In genomic region chr19:32018014-32018413, GRCh38 we compare ENCODE assay signal across 17 cellular contexts.
A peak's percentile ranks its signal among the peaks of the same experiment; 100 is the strongest.
DNase-seq lines count a peak whose midpoint lies in the region; ATAC-seq and TF ChIP-seq lines count a peak whose summit lies in the region.
"Had no signal": no experiment of that assay in that cellular context is flagged by ENCODE, and none has a peak within 500 bp of the region (broad histone marks: within the 10 kb centered on the region; RNA-seq: fewer than 3 reads in every experiment).

No MANE protein-coding gene starts in this region.

- no peak for TF ChIP-seq POLR2A in adrenal gland (IDR thresholded peaks at IDR 0.05)
- TF ChIP-seq POLR2A in suprapubic skin (IDR thresholded peaks at IDR 0.05) = no peak

- TF ChIP-seq EP300 in suprapubic skin (IDR thresholded peaks at IDR 0.05) = no peak

- POLR2A ChIA-PET in naive thymus-derived CD4-positive, alpha-beta T cell (lab: Charles Lee) = no interaction called here

- intact Hi-C loops in adrenal gland (cut with DNase I) = no loop called here
- intact Hi-C loops in naive thymus-derived CD4-positive, alpha-beta T cell (cut with micrococcal nuclease) = no loop called here

- H3K27ac ChIP-seq in adrenal gland (peak overlapping the region in 3 of 5 donors; percentile 46 to 82 (median 48)), suprapubic skin (peak overlapping the region; percentile 5)
- H3K27ac ChIP-seq in naive thymus-derived CD4-positive, alpha-beta T cell (ENCODE audit: low read depth, low read length) = no peak overlapping the region
- H3K27ac ChIP-seq: colonic mucosa, psoas muscle had no signal

- no peak overlapping the region for H3K4me3 Mint-ChIP-seq in naive thymus-derived CD4-positive, alpha-beta T cell
- H3K4me3 Mint-ChIP-seq: HFFc6 had no signal

- H3K27ac Mint-ChIP-seq in naive thymus-derived CD4-positive, alpha-beta T cell = no peak overlapping the region
- H3K27ac Mint-ChIP-seq: HFFc6 had no signal

- peaks cover 0 to 5% (median 0%) of the 10 kb centered on the region in 5 donors for H3K27me3 Mint-ChIP-seq in naive thymus-derived CD4-positive, alpha-beta T cell

- H3K36me3 ChIP-seq in adrenal gland (replicated peaks in 1 of 2) (no peaks in the 10 kb centered on the region), suprapubic skin (no peaks in the 10 kb centered on the region)
- H3K36me3 ChIP-seq in naive thymus-derived CD4-positive, alpha-beta T cell (ENCODE audit: control insufficient read depth in 2 of 3, insufficient read depth in 3 of 3, low read length in 3 of 3) = no peaks in the 10 kb centered on the region
- H3K36me3 ChIP-seq: colonic mucosa had no signal

- TF ChIP-seq CTCF in adrenal gland (IDR thresholded peaks at IDR 0.05) = no peak
- TF ChIP-seq CTCF in suprapubic skin (IDR thresholded peaks at IDR 0.05) = no peak

- H3K27me3 ChIP-seq in adrenal gland = no peaks in the 10 kb centered on the region
- H3K27me3 ChIP-seq in suprapubic skin = peaks cover 3% of the 10 kb centered on the region
- no peaks in the 10 kb centered on the region for H3K27me3 ChIP-seq in naive thymus-derived CD4-positive, alpha-beta T cell (ENCODE audit: control insufficient read depth in 2 of 2, insufficient read depth in 2 of 2, low read length in 2 of 2)
- H3K27me3 ChIP-seq: colonic mucosa had no signal

- no peak overlapping the region for H3K4me3 ChIP-seq in adrenal gland
- no peak overlapping the region for H3K4me3 ChIP-seq in suprapubic skin
- no peak overlapping the region for H3K4me3 ChIP-seq in naive thymus-derived CD4-positive, alpha-beta T cell (ENCODE audit: low read length)
- H3K4me3 ChIP-seq: colonic mucosa, mucosa of descending colon, psoas muscle had no signal

- 14 to 31% (median 17%) methylated on average over 6 of the region's 6 CpGs for WGBS in adrenal gland, 4 donors
- 24% methylated on average over 6 of the region's 6 CpGs for WGBS in suprapubic skin

- ATAC-seq in HG03139 (IDR thresholded peaks at IDR 0.05; ENCODE audit: unreplicated experiment) = no peak
- no peak for ATAC-seq in naive thymus-derived CD4-positive, alpha-beta T cell
- ATAC-seq: mucosa of descending colon had no signal

- DNase-seq in H4 (ENCODE audit: low spot score) = peak; percentile 99
- peak; percentile 25 to 89 (median 77) for DNase-seq in adrenal gland
- peak; percentile 59 for DNase-seq in kidney tubule cell (ENCODE audit: low spot score)
- DNase-seq in suprapubic skin (ENCODE audit: low spot score in 2 of 2) = no peak
- no peak for DNase-seq in putamen (ENCODE audit: low spot score)
- DNase-seq in HT-29 (ENCODE audit: low spot score) = no peak
- DNase-seq in naive thymus-derived CD4-positive, alpha-beta T cell = no peak
- DNase-seq: activated CD8-positive, alpha-beta memory T cell treated with anti-CD3 and anti-CD28 coated beads, Interleukin-2, amount 50 U/mL, for 48 hours; colonic mucosa; COR-L47; HFFc6; mucosa of descending colon; NCI-H1092; NCI-H2171; psoas muscle; stimulated activated naive CD4-positive, alpha-beta T cell treated with Interleukin-2 at 50 U/mL for 16 hours had no signal

- H3K36me3 Mint-ChIP-seq in naive thymus-derived CD4-positive, alpha-beta T cell = no peaks in the 10 kb centered on the region

- H3K4me1 Mint-ChIP-seq in naive thymus-derived CD4-positive, alpha-beta T cell = no peaks in the 10 kb centered on the region

- CTCF ChIA-PET in naive thymus-derived CD4-positive, alpha-beta T cell (lab: Charles Lee) = no interaction called here

- no peaks in the 10 kb centered on the region for H3K4me1 ChIP-seq in adrenal gland (replicated peaks in 1 of 2)
- H3K4me1 ChIP-seq in suprapubic skin = no peaks in the 10 kb centered on the region
- H3K4me1 ChIP-seq in naive thymus-derived CD4-positive, alpha-beta T cell (ENCODE audit: control insufficient read depth in 2 of 2, insufficient read depth in 2 of 2, low read length in 2 of 2) = no peaks in the 10 kb centered on the region
- H3K4me1 ChIP-seq: colonic mucosa, psoas muscle had no signal

- peaks cover 0 to 21% (median 6%) of the 10 kb centered on the region in 11 donors for H3K9me3 Mint-ChIP-seq in naive thymus-derived CD4-positive, alpha-beta T cell

- H3K9me3 ChIP-seq in adrenal gland (replicated peaks in 1 of 3) = no peaks in the 10 kb centered on the region
- no peaks in the 10 kb centered on the region for H3K9me3 ChIP-seq in suprapubic skin
- H3K9me3 ChIP-seq in naive thymus-derived CD4-positive, alpha-beta T cell (ENCODE audit: control insufficient read depth in 2 of 3, low read length in 3 of 3) = no peaks in the 10 kb centered on the region
- H3K9me3 ChIP-seq: colonic mucosa, mucosa of descending colon, psoas muscle had no signal

Comparison
In these comparisons a context has a peak if more than half of its experiments do, and no peak if none do; other contexts are left out.
1. DNase-seq: peak in H4 (single experiment), adrenal gland (7 of 7) and kidney tubule cell (single experiment); none in suprapubic skin (0 of 2), putamen (single experiment), HT-29 (single experiment) and naive thymus-derived CD4-positive, alpha-beta T cell (0 of 9).